ENCODE assay signal across 8 cellular contexts in genomic region chr6:11230158-11231107, GRCh38. TPM values are rescaled to one million over a fixed set of nuclear protein-coding genes. Genes with fewer than 3 reads are reported as not detected.
DNase-seq lines count a peak whose midpoint lies in the region; ATAC-seq and TF ChIP-seq lines count a peak whose summit lies in the region.

No MANE protein-coding gene starts in this region.

- DNase-seq in HCEC 1CT (peak; percentile 73), right cardiac atrium (no peak), cortex of kidney (lab: John Stamatoyannopoulos, UW) (no peak)
- DNase-seq in activated T-helper 1 cell treated with anti-CD3 and anti-CD28 coated beads, Interleukin-12 subunit alpha, Interleukin-12 subunit beta, Interleukin-2, Interleukin-4 antibody, amounts not matched to agents 30 ng/mL and 10 ng/mL and 1 ng/mL, durations not matched to agents 14 hours and 24 hours and 36 hours (ENCODE audit: low spot score) = no peak

- H3K4me3 ChIP-seq in right cardiac atrium (ENCODE audit: low read length) (peak overlapping the region; percentile 75), skeletal muscle satellite cell (ENCODE audit: low read length) (peak overlapping the region; percentile 74)

- no peak for ATAC-seq in right cardiac atrium
- no peak for ATAC-seq in GM18505 (IDR thresholded peaks at IDR 0.05; ENCODE audit: unreplicated experiment)
- no peak for ATAC-seq in HG03432 (IDR thresholded peaks at IDR 0.05; ENCODE audit: unreplicated experiment)
- no peak for ATAC-seq in GM21515 (IDR thresholded peaks at IDR 0.05; ENCODE audit: unreplicated experiment)

- intact Hi-C loops in activated T-helper 1 cell treated with anti-CD3 and anti-CD28 coated beads, Interleukin-12 subunit alpha, Interleukin-12 subunit beta, Interleukin-2, Interleukin-4 antibody, amounts not matched to agents 30 ng/mL and 10 ng/mL and 1 ng/mL, durations not matched to agents 14 hours and 24 hours and 36 hours (cut with micrococcal nuclease) = loop anchor here (5.0 kb wide), 1 partner anchor 482 kb away; no protein-coding TSS in a partner anchor
- intact Hi-C loops in right cardiac atrium (cut with DNase I) = loop anchor here in 2 of 4 donors (5.0 to 10.0 kb wide), 2 partner anchors 58 to 124 kb away; no protein-coding TSS in a partner anchor

- 44% methylated on average over 9 of the region's 9 CpGs for WGBS in right cardiac atrium

- peak overlapping the region; percentile 98 for H3K4me3 Mint-ChIP-seq in activated T-helper 1 cell treated with anti-CD3 and anti-CD28 coated beads, Interleukin-12 subunit alpha, Interleukin-12 subunit beta, Interleukin-2, Interleukin-4 antibody, amounts not matched to agents 30 ng/mL and 10 ng/mL and 1 ng/mL, durations not matched to agents 14 hours and 24 hours and 36 hours

- H3K36me3 ChIP-seq in skeletal muscle satellite cell (ENCODE audit: insufficient read depth, low read length) = no peaks in the 10 kb centered on the region

- peaks cover 7% of the 10 kb centered on the region for H3K4me1 ChIP-seq in right cardiac atrium (ENCODE audit: control insufficient read depth, insufficient read depth, low read length)
- peaks cover 31% of the 10 kb centered on the region for H3K4me1 ChIP-seq in skeletal muscle satellite cell (ENCODE audit: control insufficient read depth, insufficient read depth, low read length)

- H3K27ac Mint-ChIP-seq in activated T-helper 1 cell treated with anti-CD3 and anti-CD28 coated beads, Interleukin-12 subunit alpha, Interleukin-12 subunit beta, Interleukin-2, Interleukin-4 antibody, amounts not matched to agents 30 ng/mL and 10 ng/mL and 1 ng/mL, durations not matched to agents 14 hours and 24 hours and 36 hours = peak overlapping the region; percentile 96

- peak overlapping the region; percentile 94 for H3K27ac ChIP-seq in right cardiac atrium (ENCODE audit: low read length)

- peaks cover 42% of the 10 kb centered on the region for H3K36me3 Mint-ChIP-seq in activated T-helper 1 cell treated with anti-CD3 and anti-CD28 coated beads, Interleukin-12 subunit alpha, Interleukin-12 subunit beta, Interleukin-2, Interleukin-4 antibody, amounts not matched to agents 30 ng/mL and 10 ng/mL and 1 ng/mL, durations not matched to agents 14 hours and 24 hours and 36 hours (ENCODE audit: low read depth)

- H3K9me3 Mint-ChIP-seq in activated T-helper 1 cell treated with anti-CD3 and anti-CD28 coated beads, Interleukin-12 subunit alpha, Interleukin-12 subunit beta, Interleukin-2, Interleukin-4 antibody, amounts not matched to agents 30 ng/mL and 10 ng/mL and 1 ng/mL, durations not matched to agents 14 hours and 24 hours and 36 hours = no peaks in the 10 kb centered on the region

- H3K4me2 ChIP-seq in skeletal muscle satellite cell (ENCODE audit: low read length) = peak overlapping the region; percentile 77

- H3K4me1 Mint-ChIP-seq in activated T-helper 1 cell treated with anti-CD3 and anti-CD28 coated beads, Interleukin-12 subunit alpha, Interleukin-12 subunit beta, Interleukin-2, Interleukin-4 antibody, amounts not matched to agents 30 ng/mL and 10 ng/mL and 1 ng/mL, durations not matched to agents 14 hours and 24 hours and 36 hours (ENCODE audit: low read depth) = peaks cover 78% of the 10 kb centered on the region

- H3K27me3 Mint-ChIP-seq in activated T-helper 1 cell treated with anti-CD3 and anti-CD28 coated beads, Interleukin-12 subunit alpha, Interleukin-12 subunit beta, Interleukin-2, Interleukin-4 antibody, amounts not matched to agents 30 ng/mL and 10 ng/mL and 1 ng/mL, durations not matched to agents 14 hours and 24 hours and 36 hours (ENCODE audit: insufficient read depth) = no peaks in the 10 kb centered on the region

- TF ChIP-seq POLR2A in GM18505 (IDR thresholded peaks at IDR 0.05; ENCODE audit: borderline replicate concordance, extremely low read depth, insufficient read depth, insufficient read length) = no peak

- H3K9ac ChIP-seq in skeletal muscle satellite cell (ENCODE audit: low read depth, low read length) = peak overlapping the region; percentile 88

- no peaks in the 10 kb centered on the region for H3K9me3 ChIP-seq in right cardiac atrium (ENCODE audit: control insufficient read depth, low read length)
- no peaks in the 10 kb centered on the region for H3K9me3 ChIP-seq in skeletal muscle satellite cell (replicated peaks; ENCODE audit: low read length)

- H3K27me3 ChIP-seq in right cardiac atrium (ENCODE audit: control insufficient read depth, insufficient read depth) (no peaks in the 10 kb centered on the region), skeletal muscle satellite cell (ENCODE audit: control insufficient read depth, insufficient read depth, low read length) (no peaks in the 10 kb centered on the region)

RNA-seq across cellular contexts. Expression of gene NEDD9, which starts 2.0 kb away (rescaled TPM):
- 53.2 and 62.1 TPM in 2 replicates for total RNA-seq in activated T-helper 1 cell treated with anti-CD3 and anti-CD28 coated beads, Interleukin-12 subunit alpha, Interleukin-12 subunit beta, Interleukin-2, Interleukin-4 antibody, amounts not matched to agents 30 ng/mL and 10 ng/mL and 1 ng/mL, durations not matched to agents 14 hours and 24 hours and 36 hours
- 10 to 100 TPM; 21.8 to 38.0 (median 29.1) TPM for total RNA-seq in right cardiac atrium
- polyA plus RNA-seq in right cardiac atrium = 20.9 TPM
- 0.22 and 0.25 TPM in 2 replicates for total RNA-seq in skeletal muscle satellite cell (2012; rRNA removed)
